In the genomic region with DNA sequence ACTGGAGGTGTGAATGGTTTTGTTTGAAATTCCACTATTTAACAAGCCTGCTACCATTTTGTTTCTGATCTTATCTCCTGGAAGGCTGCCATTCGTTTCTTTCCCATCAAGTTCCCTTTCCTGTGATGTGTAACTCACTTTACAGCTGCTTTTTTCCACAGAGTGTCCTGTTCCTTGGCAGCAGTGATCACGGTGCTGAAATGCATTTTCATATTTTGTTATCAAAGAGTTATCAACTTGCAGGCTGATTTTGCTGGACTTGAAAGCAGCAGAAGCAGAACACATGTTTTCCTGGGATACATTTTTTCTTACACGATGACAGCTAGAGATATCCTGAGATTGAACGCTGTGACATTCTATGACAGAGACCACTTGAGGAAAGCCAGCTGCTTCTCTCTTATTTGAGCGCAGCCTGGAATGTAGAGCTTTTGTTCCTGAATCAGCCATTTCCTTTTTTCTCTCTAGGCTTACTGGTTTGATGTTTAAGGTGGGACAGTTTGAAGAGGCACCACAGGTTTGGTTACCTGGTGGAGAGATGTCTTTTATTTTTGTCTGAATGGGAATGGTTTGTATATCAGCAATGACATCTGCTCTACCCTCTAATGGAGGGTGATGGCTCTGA, we compare ENCODE assay signal across 25 cellular contexts.
"Had no signal": no experiment of that assay in that cellular context is flagged by ENCODE, and none has a peak within 500 bp of the region (broad histone marks: within the 10 kb centered on the region; RNA-seq: fewer than 3 reads in every experiment).

No MANE protein-coding gene starts in this region.

- H3K4me1 Mint-ChIP-seq: activated CD8-positive, alpha-beta memory T cell treated with anti-CD3 and anti-CD28 coated beads, Interleukin-2, amount 10 ng/mL, durations not matched to agents 7 days and 5 days had no signal

- H3K27me3 Mint-ChIP-seq: activated CD8-positive, alpha-beta memory T cell treated with anti-CD3 and anti-CD28 coated beads, Interleukin-2, amount 10 ng/mL, durations not matched to agents 7 days and 5 days; activated CD8-positive, alpha-beta T cell treated with anti-CD3 and anti-CD28 coated beads for 36 hours; natural killer cell treated with Interleukin-12 subunit alpha and Interleukin-12 subunit beta and Interleukin-15 and Interleukin-18, amount 100 ng/mL, for 72 hours; stimulated activated naive CD8-positive, alpha-beta T cell treated with anti-CD3 and anti-CD28 coated beads, Interleukin-15, Interleukin-2, amounts not matched to agents 100 ng/mL and 50 ng/mL, for 24 hours had no signal

- H3K9me3 ChIP-seq: gastrocnemius medialis, neutrophil, ovary, prostate gland, thyroid gland, upper lobe of right lung had no signal

- H3K4me1 ChIP-seq: gastrocnemius medialis, prostate gland, thyroid gland, upper lobe of right lung had no signal

- H3K9me3 Mint-ChIP-seq: activated CD8-positive, alpha-beta T cell treated with anti-CD3 and anti-CD28 coated beads for 36 hours; natural killer cell treated with Interleukin-12 subunit alpha and Interleukin-12 subunit beta and Interleukin-15 and Interleukin-18, amount 100 ng/mL, for 72 hours; stimulated activated naive CD8-positive, alpha-beta T cell treated with anti-CD3 and anti-CD28 coated beads, Interleukin-15, Interleukin-2, amounts not matched to agents 100 ng/mL and 50 ng/mL, for 24 hours had no signal

- H3K27ac ChIP-seq: gastrocnemius medialis, neutrophil, ovary, prostate gland, thyroid gland, upper lobe of right lung had no signal

- H3K4me3 Mint-ChIP-seq: activated CD8-positive, alpha-beta memory T cell treated with anti-CD3 and anti-CD28 coated beads, Interleukin-2, amount 10 ng/mL, durations not matched to agents 7 days and 5 days; activated CD8-positive, alpha-beta T cell treated with anti-CD3 and anti-CD28 coated beads for 36 hours; natural killer cell treated with Interleukin-12 subunit alpha and Interleukin-12 subunit beta and Interleukin-15 and Interleukin-18, amount 100 ng/mL, for 72 hours; stimulated activated naive CD8-positive, alpha-beta T cell treated with anti-CD3 and anti-CD28 coated beads, Interleukin-15, Interleukin-2, amounts not matched to agents 100 ng/mL and 50 ng/mL, for 24 hours had no signal

- H3K27ac Mint-ChIP-seq: activated CD8-positive, alpha-beta memory T cell treated with anti-CD3 and anti-CD28 coated beads, Interleukin-2, amount 10 ng/mL, durations not matched to agents 7 days and 5 days; activated CD8-positive, alpha-beta T cell treated with anti-CD3 and anti-CD28 coated beads for 36 hours; natural killer cell treated with Interleukin-12 subunit alpha and Interleukin-12 subunit beta and Interleukin-15 and Interleukin-18, amount 100 ng/mL, for 72 hours; stimulated activated naive CD8-positive, alpha-beta T cell treated with anti-CD3 and anti-CD28 coated beads, Interleukin-15, Interleukin-2, amounts not matched to agents 100 ng/mL and 50 ng/mL, for 24 hours had no signal

- H3K27me3 ChIP-seq: gastrocnemius medialis, neutrophil, ovary, thyroid gland, upper lobe of right lung had no signal

- H3K4me3 ChIP-seq: gastrocnemius medialis, ovary, prostate gland, thyroid gland, upper lobe of right lung had no signal

- FAIRE-seq: islet of Langerhans had no signal

- ATAC-seq: activated CD8-positive, alpha-beta memory T cell treated with anti-CD3 and anti-CD28 coated beads, Interleukin-2, amount 10 ng/mL, durations not matched to agents 7 days and 5 days; activated CD8-positive, alpha-beta T cell treated with anti-CD3 and anti-CD28 coated beads for 36 hours; esophagus mucosa; gastrocnemius medialis; left ventricle myocardium superior; natural killer cell treated with Interleukin-12 subunit alpha and Interleukin-12 subunit beta and Interleukin-15 and Interleukin-18, amount 100 ng/mL, for 72 hours; right cardiac atrium; upper lobe of right lung had no signal

- DNase-seq: activated CD4-positive, alpha-beta T cell treated with anti-CD3 and anti-CD28 coated beads for 48 hours; activated CD8-positive, alpha-beta memory T cell treated with anti-CD3 and anti-CD28 coated beads, Interleukin-2, amount 10 ng/mL, durations not matched to agents 7 days and 5 days; activated CD8-positive, alpha-beta T cell treated with anti-CD3 and anti-CD28 coated beads for 36 hours; activated naive CD4-positive, alpha-beta T cell treated with Interleukin-2 at 50 U/mL for 16 hours; activated T-cell treated with anti-CD3 and anti-CD28 coated beads for 4 hours; amygdala; cortex of kidney; effector CD4-positive, alpha-beta T cell; gastrocnemius medialis; head of caudate nucleus; hypothalamus; left ventricle myocardium superior; ovary; right cardiac atrium; stimulated activated CD4-positive, alpha-beta T cell treated with anti-CD3 and anti-CD28 coated beads, Interleukin-12 subunit alpha, Interleukin-12 subunit beta, amount 100 ng/mL, for 4 hours; stimulated activated CD4-positive, alpha-beta T cell treated with anti-CD3 and anti-CD28 coated beads, Interleukin-4, amount 100 ng/mL, for 4 hours; substantia nigra; thyroid gland; upper lobe of right lung had no signal

- H3K36me3 ChIP-seq: ovary had no signal
